Comparison of ENCODE assay signal across 8 cellular contexts in genomic region chr19:11088508-11089253, GRCh38. TPM values are rescaled to one million over a fixed set of nuclear protein-coding genes. Genes with fewer than 3 reads are reported as not detected.
DNase-seq lines count a peak whose midpoint lies in the region; ATAC-seq and TF ChIP-seq lines count a peak whose summit lies in the region.

No MANE protein-coding gene starts in this region.

- H3K27ac ChIP-seq in C4-2B (peak overlapping the region; percentile 99), coronary artery (peak overlapping the region; percentile 90 to 97), vagina (peak overlapping the region; percentile 99)

- no peak for DNase-seq in NB4 (ENCODE audit: low read depth)
- DNase-seq in coronary artery (ENCODE audit: low spot score), result no peak
- DNase-seq in midbrain (lab: John Stamatoyannopoulos, UW), result peak; percentile 75
- no peak for DNase-seq in vagina (ENCODE audit: extremely low spot score in 2 of 2)
- DNase-seq in kidney glomerular epithelial cell (lab: John Stamatoyannopoulos, UW), result no peak
- no peak for DNase-seq in NOMO-1 (lab: John Stamatoyannopoulos, UW; ENCODE audit: unreplicated experiment in 2 of 2)

- no peak for ATAC-seq in GM18907 (IDR thresholded peaks at IDR 0.05; ENCODE audit: unreplicated experiment)

- no peak for TF ChIP-seq CTCF in C4-2B (conservative IDR thresholded peaks at IDR 0.05)
- no peak for TF ChIP-seq CTCF in NB4 (IDR thresholded peaks at IDR 0.05; ENCODE audit: low read depth, low read length)
- no peak for TF ChIP-seq CTCF in coronary artery (IDR thresholded peaks at IDR 0.05)
- no peak for TF ChIP-seq CTCF in vagina (IDR thresholded peaks at IDR 0.05)

- H3K4me1 ChIP-seq in vagina, result peaks cover 62% of the 10 kb centered on the region

- no peaks in the 10 kb centered on the region for H3K9me3 ChIP-seq in vagina

- H3K36me3 ChIP-seq in vagina, result no peaks in the 10 kb centered on the region

- no peaks in the 10 kb centered on the region for H3K27me3 ChIP-seq in vagina

- TF ChIP-seq POLR2A in NB4 (IDR thresholded peaks at IDR 0.05; ENCODE audit: extremely low read depth, insufficient read length) (no peak), vagina (IDR thresholded peaks at IDR 0.05) (no peak)

- intact Hi-C loops in vagina (cut with DNase I), result no loop called here

- peak overlapping the region; percentile 83 for H3K4me3 ChIP-seq in NB4 (ENCODE audit: low read depth, low read length)
- H3K4me3 ChIP-seq in coronary artery, result peak overlapping the region; percentile 83
- peak overlapping the region; percentile 70 to 83 for H3K4me3 ChIP-seq in vagina

RNA-seq across cellular contexts. Expression of gene LDLR, which starts 0.6 kb away (rescaled TPM):
- total RNA-seq in vagina, result 135 TPM
